ENCODE assay signal across 1 cellular context in the genomic region with DNA sequence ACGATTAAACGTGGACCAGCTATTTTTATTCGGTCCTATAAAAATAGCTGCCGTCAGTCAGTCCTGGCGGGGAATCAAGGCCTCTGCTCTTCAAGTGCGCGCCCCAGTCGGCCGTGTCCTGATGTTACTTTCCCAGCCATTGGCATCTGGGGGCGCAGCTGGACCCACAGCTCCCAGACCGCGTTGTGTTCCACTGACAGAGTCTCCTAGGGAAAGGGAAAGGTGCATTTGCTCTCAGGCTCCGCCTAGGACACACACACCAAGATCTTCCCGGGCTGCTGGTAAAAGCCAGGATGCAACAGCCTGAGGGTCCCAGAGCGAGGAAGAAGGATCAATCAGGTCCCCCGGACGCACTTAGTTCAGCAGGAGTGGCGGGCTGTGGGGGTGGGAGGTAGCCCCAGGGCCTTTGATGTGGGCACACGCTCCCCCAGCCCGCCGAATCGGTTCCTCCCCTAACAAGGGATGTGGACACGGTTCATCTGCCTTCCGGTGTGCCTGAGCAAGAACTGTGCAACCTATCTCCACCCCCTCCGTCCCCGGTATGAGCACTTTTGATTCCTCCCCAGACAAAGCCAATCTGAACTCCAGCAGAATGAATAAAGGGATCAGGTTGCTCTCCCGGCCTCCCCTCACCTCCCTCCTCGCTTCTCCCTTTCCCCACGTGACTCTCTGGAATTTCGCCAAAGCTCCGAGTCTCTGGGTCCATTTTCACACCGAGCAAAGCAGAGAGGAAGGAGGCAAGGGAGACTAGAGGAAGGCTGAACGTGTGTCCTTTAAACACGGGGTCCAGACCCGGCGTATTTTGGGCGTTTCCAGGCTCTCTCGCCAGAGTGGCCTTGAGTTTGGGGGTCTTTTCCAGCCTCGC.
TF ChIP-seq lines count a peak whose summit lies in the region.

No MANE protein-coding gene starts in this region.

TF ChIP-seq in IMR-90, 13 proteins besides CTCF, POLR2A, EP300 and RAD21:
- TF ChIP-seq FOS (IDR thresholded peaks at IDR 0.05; ENCODE audit: low read depth, low read length) = no peak
- TF ChIP-seq, protein P1, sequence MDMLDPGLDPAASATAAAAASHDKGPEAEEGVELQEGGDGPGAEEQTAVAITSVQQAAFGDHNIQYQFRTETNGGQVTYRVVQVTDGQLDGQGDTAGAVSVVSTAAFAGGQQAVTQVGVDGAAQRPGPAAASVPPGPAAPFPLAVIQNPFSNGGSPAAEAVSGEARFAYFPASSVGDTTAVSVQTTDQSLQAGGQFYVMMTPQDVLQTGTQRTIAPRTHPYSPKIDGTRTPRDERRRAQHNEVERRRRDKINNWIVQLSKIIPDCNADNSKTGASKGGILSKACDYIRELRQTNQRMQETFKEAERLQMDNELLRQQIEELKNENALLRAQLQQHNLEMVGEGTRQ (IDR thresholded peaks at IDR 0.05; ENCODE audit: low read depth, low read length) = peak; percentile 77
